Comparison of ENCODE assay signal across 15 cellular contexts in the genomic region with DNA sequence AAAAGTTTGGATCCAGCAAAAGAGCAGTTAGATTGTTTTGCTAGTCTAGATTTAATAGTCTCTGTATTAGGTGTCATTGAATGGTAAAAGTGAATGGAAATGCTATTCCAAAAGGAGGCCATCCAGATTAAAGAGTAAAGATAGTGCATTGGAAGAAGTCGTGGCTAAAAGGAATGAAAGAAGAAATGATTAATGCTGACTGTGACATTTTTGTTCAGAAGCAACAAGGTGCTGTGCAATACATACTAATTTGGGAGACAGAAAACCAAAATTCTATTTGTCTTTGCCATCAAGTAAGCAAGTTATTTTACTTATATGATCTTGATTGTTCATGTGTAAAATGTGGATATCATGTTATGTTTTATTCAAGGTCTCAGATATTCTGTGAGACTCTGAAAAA.
A peak's percentile ranks its signal among the peaks of the same experiment; 100 is the strongest.
DNase-seq lines count a peak whose midpoint lies in the region; ATAC-seq and TF ChIP-seq lines count a peak whose summit lies in the region.
"Had no signal": no experiment of that assay in that cellular context is flagged by ENCODE, and none has a peak within 500 bp of the region (broad histone marks: within the 10 kb centered on the region; RNA-seq: fewer than 3 reads in every experiment).

No MANE protein-coding gene starts in this region.

- H3K36me3 ChIP-seq in cardiac muscle cell = peaks cover 40% of the 10 kb centered on the region
- H3K36me3 ChIP-seq in heart right ventricle = peaks cover 0 to 99% (median 21%) of the 10 kb centered on the region in 9 donors

- 23 to 65% methylated on average over 1 of the region's 1 CpG for WGBS in heart right ventricle, 2 donors

- H3K4me1 ChIP-seq in cardiac muscle cell (ENCODE audit: low read depth) = no peaks in the 10 kb centered on the region
- H3K4me1 ChIP-seq in heart right ventricle = peaks cover 0 to 18% (median 3%) of the 10 kb centered on the region in 9 donors
- H3K4me1 ChIP-seq: Caco-2 had no signal

- no peaks in the 10 kb centered on the region for H3K27me3 ChIP-seq in cardiac muscle cell
- no peaks in the 10 kb centered on the region for H3K27me3 ChIP-seq in heart right ventricle

- peak overlapping the region; percentile 1 for H3K27ac ChIP-seq in cardiac muscle cell
- H3K27ac ChIP-seq in heart right ventricle = no peak overlapping the region
- H3K27ac ChIP-seq: 22Rv1, HL-60 had no signal

- DNase-seq in T-helper 2 cell treated with Interferon-gamma antibody and Interleukin-4, amounts not matched to agents 5 μg/mL and 100 μg/mL, for 36 hours (ENCODE audit: low spot score) = no peak
- DNase-seq in T-helper 2 cell = no peak
- no peak for DNase-seq in cardiac muscle cell (ENCODE audit: low read depth in 1 of 2, low spot score in 1 of 2)
- DNase-seq in heart right ventricle = no peak
- DNase-seq in activated naive CD8-positive, alpha-beta T cell treated with anti-CD3 and anti-CD28 coated beads, Interleukin-2, amount 50 U/mL, for 24 hours = no peak
- no peak for DNase-seq in NK-92 treated with Interleukin-12 subunit alpha and Interleukin-12 subunit beta, amount 100 ng/mL, for 24 hours (lab: John Stamatoyannopoulos, UW)
- DNase-seq: Caco-2, NCI-H1092 treated with DMSO at 0.1 percent for 48 hours, NCI-H2081 treated with DMSO at 0.1 percent for 48 hours had no signal

- H3K36me3 Mint-ChIP-seq in T-helper 2 cell treated with Interferon-gamma antibody and Interleukin-4, amounts not matched to agents 5 μg/mL and 100 μg/mL, for 36 hours (ENCODE audit: low read depth) = peaks cover 62% of the 10 kb centered on the region
- peaks cover 71% of the 10 kb centered on the region for H3K36me3 Mint-ChIP-seq in activated naive CD8-positive, alpha-beta T cell treated with anti-CD3 and anti-CD28 coated beads, Interleukin-2, amount 50 U/mL, for 24 hours (ENCODE audit: low read depth)

- H3K4me1 Mint-ChIP-seq in T-helper 2 cell treated with Interferon-gamma antibody and Interleukin-4, amounts not matched to agents 5 μg/mL and 100 μg/mL, for 36 hours (ENCODE audit: low read depth) = peaks cover 21% of the 10 kb centered on the region
- peaks cover 57% of the 10 kb centered on the region for H3K4me1 Mint-ChIP-seq in activated naive CD8-positive, alpha-beta T cell treated with anti-CD3 and anti-CD28 coated beads, Interleukin-2, amount 50 U/mL, for 24 hours

- no peak overlapping the region for H3K4me3 ChIP-seq in cardiac muscle cell
- no peak overlapping the region for H3K4me3 ChIP-seq in heart right ventricle

- no peaks in the 10 kb centered on the region for H3K9me3 Mint-ChIP-seq in T-helper 2 cell treated with Interferon-gamma antibody and Interleukin-4, amounts not matched to agents 5 μg/mL and 100 μg/mL, for 36 hours
- no peaks in the 10 kb centered on the region for H3K9me3 Mint-ChIP-seq in activated naive CD8-positive, alpha-beta T cell treated with anti-CD3 and anti-CD28 coated beads, Interleukin-2, amount 50 U/mL, for 24 hours
- H3K9me3 Mint-ChIP-seq: CD14-positive monocyte had no signal

- H3K27ac Mint-ChIP-seq in T-helper 2 cell treated with Interferon-gamma antibody and Interleukin-4, amounts not matched to agents 5 μg/mL and 100 μg/mL, for 36 hours = peak overlapping the region; percentile 46
- H3K27ac Mint-ChIP-seq in activated naive CD8-positive, alpha-beta T cell treated with anti-CD3 and anti-CD28 coated beads, Interleukin-2, amount 50 U/mL, for 24 hours = peak overlapping the region; percentile 47

- H3K27me3 Mint-ChIP-seq in T-helper 2 cell treated with Interferon-gamma antibody and Interleukin-4, amounts not matched to agents 5 μg/mL and 100 μg/mL, for 36 hours (ENCODE audit: low read depth) = no peaks in the 10 kb centered on the region
- H3K27me3 Mint-ChIP-seq in activated naive CD8-positive, alpha-beta T cell treated with anti-CD3 and anti-CD28 coated beads, Interleukin-2, amount 50 U/mL, for 24 hours = no peaks in the 10 kb centered on the region

- H3K4me3 Mint-ChIP-seq in T-helper 2 cell treated with Interferon-gamma antibody and Interleukin-4, amounts not matched to agents 5 μg/mL and 100 μg/mL, for 36 hours = no peak overlapping the region
- H3K4me3 Mint-ChIP-seq in activated naive CD8-positive, alpha-beta T cell treated with anti-CD3 and anti-CD28 coated beads, Interleukin-2, amount 50 U/mL, for 24 hours = no peak overlapping the region
- H3K4me3 Mint-ChIP-seq: CD14-positive monocyte had no signal

- intact Hi-C loops in heart right ventricle (cut with DNase I) = no loop called here

- ATAC-seq in heart right ventricle (no peak), HG03196 (IDR thresholded peaks at IDR 0.05; ENCODE audit: unreplicated experiment) (no peak), HG02938 (IDR thresholded peaks at IDR 0.05; ENCODE audit: unreplicated experiment) (no peak)
- no peak for ATAC-seq in activated naive CD8-positive, alpha-beta T cell treated with anti-CD3 and anti-CD28 coated beads, Interleukin-2, amount 50 U/mL, for 24 hours
- ATAC-seq: Right ventricle myocardium inferior had no signal

- TF ChIP-seq CTCF in cardiac muscle cell (IDR thresholded peaks at IDR 0.05; ENCODE audit: low read depth, low read length) (no peak), heart right ventricle (IDR thresholded peaks at IDR 0.05) (no peak)

- H3K9me3 ChIP-seq in cardiac muscle cell (ENCODE audit: low read depth) (no peaks in the 10 kb centered on the region), heart right ventricle (no peaks in the 10 kb centered on the region)
- H3K9me3 ChIP-seq: Caco-2 had no signal
